9 cellular contexts compared by ENCODE assay signal in the genomic region with DNA sequence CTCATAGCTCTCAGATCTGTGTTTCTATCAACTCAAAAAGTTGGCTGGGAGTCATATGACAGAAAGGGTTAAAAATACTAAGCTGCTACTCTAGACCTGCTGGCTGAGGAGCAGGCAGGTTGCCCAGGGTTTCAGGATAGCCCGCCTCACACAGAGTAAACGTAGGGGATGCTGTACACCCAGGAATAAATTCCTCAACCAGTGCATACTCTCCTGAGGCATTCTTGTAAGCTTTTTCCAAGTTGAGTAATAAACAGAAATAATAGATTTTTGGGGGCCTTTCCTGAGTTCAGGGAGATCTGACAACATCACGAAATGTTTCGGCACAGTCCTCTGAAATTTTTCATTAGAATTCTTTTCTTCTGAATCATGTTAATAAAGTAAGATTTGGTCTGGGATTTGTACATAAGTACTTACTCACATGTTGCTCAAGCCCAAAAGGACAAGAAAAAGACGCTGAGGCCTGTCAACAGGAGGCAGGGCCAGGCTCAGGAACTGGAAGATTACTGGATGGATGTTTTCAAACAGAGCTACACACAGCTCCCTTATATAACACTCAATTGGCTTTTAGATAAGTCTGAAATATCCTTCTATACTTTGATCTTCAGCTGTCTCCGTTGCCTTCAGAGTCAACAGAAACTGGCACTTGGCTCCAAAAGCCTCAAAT. TPM values are rescaled to one million over a fixed set of nuclear protein-coding genes. Genes with fewer than 3 reads are reported as not detected.
DNase-seq lines count a peak whose midpoint lies in the region; ATAC-seq, FAIRE-seq and TF ChIP-seq lines count a peak whose summit lies in the region.
"Had no signal": no experiment of that assay in that cellular context is flagged by ENCODE, and none has a peak within 500 bp of the region (broad histone marks: within the 10 kb centered on the region; RNA-seq: fewer than 3 reads in every experiment).

No MANE protein-coding gene starts in this region.

- H3K27ac ChIP-seq in SK-N-MC: no peak overlapping the region; the same call in 1 of the 2 replicates
- H3K27ac ChIP-seq in pancreas: peak overlapping the region in 3 of 4 donors; percentile 26 to 45 (median 28)
- H3K27ac ChIP-seq: WERI-Rb-1 had no signal

- H3K9ac ChIP-seq in SK-N-MC (ENCODE audit: insufficient read length): peak overlapping the region; percentile 42

- WGBS in pancreas, 2 donors: 31 to 38% methylated on average over 6 of the region's 6 CpGs

- ATAC-seq in pancreas: peak; percentile 62 to 79 (median 73)
- no peak for ATAC-seq in HG02610 (IDR thresholded peaks at IDR 0.05; ENCODE audit: unreplicated experiment)
- no peak for ATAC-seq in HG03439 (IDR thresholded peaks at IDR 0.05; ENCODE audit: unreplicated experiment)

- TF ChIP-seq CTCF in AG10803 (conservative IDR thresholded peaks at IDR 0.05; ENCODE audit: low read length) (peak; percentile 23), fibroblast of villous mesenchyme (IDR thresholded peaks at IDR 0.05; ENCODE audit: insufficient read depth, low read depth, low read length) (no peak), pancreas (IDR thresholded peaks at IDR 0.05) (no peak)

- peak; percentile 99 for DNase-seq in AG10803 (ENCODE audit: low read depth)
- no peak for DNase-seq in SK-N-MC (ENCODE audit: low read depth, low spot score)
- DNase-seq in fibroblast of villous mesenchyme (ENCODE audit: low read depth): peak; percentile 98
- DNase-seq in pancreas: peak in 1 of 6 donors; percentile 31
- no peak for DNase-seq in midbrain (lab: John Stamatoyannopoulos, UW)
- DNase-seq in activated T-cell treated with anti-CD3 and anti-CD28 coated beads for 4 hours: no peak
- DNase-seq: WERI-Rb-1 had no signal

- intact Hi-C loops in pancreas (cut with DNase I): no loop called here

- no peak for FAIRE-seq in pancreas (lab: Jason Lieb, UNC)

- H3K4me3 ChIP-seq in AG10803 (ENCODE audit: low read length) (no peak overlapping the region), SK-N-MC (no peak overlapping the region), fibroblast of villous mesenchyme (ENCODE audit: low read depth, low read length) (no peak overlapping the region), pancreas (no peak overlapping the region)

- H3K4me1 ChIP-seq in pancreas: peaks cover 10 to 25% (median 20%) of the 10 kb centered on the region in 3 donors

- H3K36me3 ChIP-seq in SK-N-MC (ENCODE audit: insufficient read depth, low read length): no peaks in the 10 kb centered on the region
- no peaks in the 10 kb centered on the region for H3K36me3 ChIP-seq in pancreas
- H3K36me3 ChIP-seq: WERI-Rb-1 had no signal

- H3K9me3 ChIP-seq in SK-N-MC (ENCODE audit: low read depth, low read length) (no peaks in the 10 kb centered on the region), pancreas (no peaks in the 10 kb centered on the region)

- no peaks in the 10 kb centered on the region for H3K27me3 ChIP-seq in pancreas

RNA-seq across cellular contexts. Expression of gene TGFBR3, which starts 41.0 kb away (rescaled TPM):
- total RNA-seq in fibroblast of villous mesenchyme: 15.8 and 17.7 TPM in 2 replicates
- 10 to 100 TPM in 5 of 6 donors, 1 to 10 TPM in 1; 7.3 to 34.8 (median 25.3) TPM for total RNA-seq in pancreas
- 1 to 10 TPM; 6.0 to 9.0 TPM for polyA plus RNA-seq in pancreas

Comparison
In these comparisons a context has a peak if more than half of its experiments do, and no peak if none do; other contexts are left out.
1. DNase-seq: peak in AG10803 (single experiment) and fibroblast of villous mesenchyme (single experiment); none in SK-N-MC (single experiment), midbrain (single experiment) and activated T-cell treated with anti-CD3 and anti-CD28 coated beads for 4 hours (single experiment).
2. ATAC-seq: peak in pancreas (4 of 4); none in HG02610 (single experiment) and HG03439 (single experiment).